Comparison of ENCODE assay signal across 1 cellular context in the genomic region with DNA sequence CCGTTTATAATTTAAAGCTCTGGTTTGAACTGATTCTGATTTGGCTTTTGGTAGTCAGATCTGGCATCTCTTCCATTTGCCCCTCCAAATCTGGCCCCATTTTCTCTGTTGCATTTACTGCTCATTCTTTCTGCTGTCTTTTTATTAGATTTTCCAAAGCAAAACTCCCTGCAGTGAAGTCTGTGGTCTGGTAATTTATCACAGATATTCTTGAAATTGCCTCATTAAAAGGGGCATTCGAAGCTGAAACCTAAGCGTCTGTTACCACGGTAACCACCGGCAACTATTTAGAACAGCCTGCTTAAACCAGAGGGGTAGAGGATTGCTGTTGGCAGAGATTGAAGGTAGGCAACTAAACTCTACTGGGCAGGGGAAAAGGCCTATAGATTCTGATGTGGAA.
TF ChIP-seq lines count a peak whose summit lies in the region.

No MANE protein-coding gene starts in this region.

TF ChIP-seq in GM23338, 12 proteins besides CTCF, POLR2A, EP300 and RAD21 (continued from another document):
- TF ChIP-seq, protein P1, sequence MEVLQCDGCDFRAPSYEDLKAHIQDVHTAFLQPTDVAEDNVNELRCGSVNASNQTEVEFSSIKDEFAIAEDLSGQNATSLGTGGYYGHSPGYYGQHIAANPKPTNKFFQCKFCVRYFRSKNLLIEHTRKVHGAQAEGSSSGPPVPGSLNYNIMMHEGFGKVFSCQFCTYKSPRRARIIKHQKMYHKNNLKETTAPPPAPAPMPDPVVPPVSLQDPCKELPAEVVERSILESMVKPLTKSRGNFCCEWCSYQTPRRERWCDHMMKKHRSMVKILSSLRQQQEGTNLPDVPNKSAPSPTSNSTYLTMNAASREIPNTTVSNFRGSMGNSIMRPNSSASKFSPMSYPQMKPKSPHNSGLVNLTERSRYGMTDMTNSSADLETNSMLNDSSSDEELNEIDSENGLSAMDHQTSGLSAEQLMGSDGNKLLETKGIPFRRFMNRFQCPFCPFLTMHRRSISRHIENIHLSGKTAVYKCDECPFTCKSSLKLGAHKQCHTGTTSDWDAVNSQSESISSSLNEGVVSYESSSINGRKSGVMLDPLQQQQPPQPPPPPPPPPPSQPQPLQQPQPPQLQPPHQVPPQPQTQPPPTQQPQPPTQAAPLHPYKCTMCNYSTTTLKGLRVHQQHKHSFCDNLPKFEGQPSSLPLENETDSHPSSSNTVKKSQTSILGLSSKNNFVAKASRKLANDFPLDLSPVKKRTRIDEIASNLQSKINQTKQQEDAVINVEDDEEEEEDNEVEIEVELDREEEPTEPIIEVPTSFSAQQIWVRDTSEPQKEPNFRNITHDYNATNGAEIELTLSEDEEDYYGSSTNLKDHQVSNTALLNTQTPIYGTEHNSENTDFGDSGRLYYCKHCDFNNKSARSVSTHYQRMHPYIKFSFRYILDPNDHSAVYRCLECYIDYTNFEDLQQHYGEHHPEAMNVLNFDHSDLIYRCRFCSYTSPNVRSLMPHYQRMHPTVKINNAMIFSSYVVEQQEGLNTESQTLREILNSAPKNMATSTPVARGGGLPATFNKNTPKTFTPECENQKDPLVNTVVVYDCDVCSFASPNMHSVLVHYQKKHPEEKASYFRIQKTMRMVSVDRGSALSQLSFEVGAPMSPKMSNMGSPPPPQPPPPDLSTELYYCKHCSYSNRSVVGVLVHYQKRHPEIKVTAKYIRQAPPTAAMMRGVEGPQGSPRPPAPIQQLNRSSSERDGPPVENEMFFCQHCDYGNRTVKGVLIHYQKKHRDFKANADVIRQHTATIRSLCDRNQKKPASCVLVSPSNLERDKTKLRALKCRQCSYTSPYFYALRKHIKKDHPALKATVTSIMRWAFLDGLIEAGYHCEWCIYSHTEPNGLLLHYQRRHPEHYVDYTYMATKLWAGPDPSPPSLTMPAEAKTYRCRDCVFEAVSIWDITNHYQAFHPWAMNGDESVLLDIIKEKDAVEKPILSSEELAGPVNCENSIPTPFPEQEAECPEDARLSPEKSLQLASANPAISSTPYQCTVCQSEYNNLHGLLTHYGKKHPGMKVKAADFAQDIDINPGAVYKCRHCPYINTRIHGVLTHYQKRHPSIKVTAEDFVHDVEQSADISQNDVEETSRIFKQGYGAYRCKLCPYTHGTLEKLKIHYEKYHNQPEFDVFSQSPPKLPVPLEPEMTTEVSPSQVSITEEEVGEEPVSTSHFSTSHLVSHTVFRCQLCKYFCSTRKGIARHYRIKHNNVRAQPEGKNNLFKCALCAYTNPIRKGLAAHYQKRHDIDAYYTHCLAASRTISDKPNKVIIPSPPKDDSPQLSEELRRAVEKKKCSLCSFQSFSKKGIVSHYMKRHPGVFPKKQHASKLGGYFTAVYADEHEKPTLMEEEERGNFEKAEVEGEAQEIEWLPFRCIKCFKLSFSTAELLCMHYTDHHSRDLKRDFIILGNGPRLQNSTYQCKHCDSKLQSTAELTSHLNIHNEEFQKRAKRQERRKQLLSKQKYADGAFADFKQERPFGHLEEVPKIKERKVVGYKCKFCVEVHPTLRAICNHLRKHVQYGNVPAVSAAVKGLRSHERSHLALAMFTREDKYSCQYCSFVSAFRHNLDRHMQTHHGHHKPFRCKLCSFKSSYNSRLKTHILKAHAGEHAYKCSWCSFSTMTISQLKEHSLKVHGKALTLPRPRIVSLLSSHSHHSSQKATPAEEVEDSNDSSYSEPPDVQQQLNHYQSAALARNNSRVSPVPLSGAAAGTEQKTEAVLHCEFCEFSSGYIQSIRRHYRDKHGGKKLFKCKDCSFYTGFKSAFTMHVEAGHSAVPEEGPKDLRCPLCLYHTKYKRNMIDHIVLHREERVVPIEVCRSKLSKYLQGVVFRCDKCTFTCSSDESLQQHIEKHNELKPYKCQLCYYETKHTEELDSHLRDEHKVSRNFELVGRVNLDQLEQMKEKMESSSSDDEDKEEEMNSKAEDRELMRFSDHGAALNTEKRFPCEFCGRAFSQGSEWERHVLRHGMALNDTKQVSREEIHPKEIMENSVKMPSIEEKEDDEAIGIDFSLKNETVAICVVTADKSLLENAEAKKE (CRISPR knock-in tag; IDR thresholded peaks at IDR 0.05) = no peak
- TF ChIP-seq JUNB (IDR thresholded peaks at IDR 0.05; ENCODE audit: unreplicated experiment) (no peak), POLR2AphosphoS5 (IDR thresholded peaks at IDR 0.05; ENCODE audit: low read depth) (no peak), REST (IDR thresholded peaks at IDR 0.05; ENCODE audit: unreplicated experiment) (no peak), NANOG (IDR thresholded peaks at IDR 0.05; ENCODE audit: borderline replicate concordance) (no peak)
TF ChIP-seq in GM23338: peak in this region for 0.
